15 cellular contexts compared by ENCODE assay signal in genomic region chr11:86695391-86695790, GRCh38. TPM values are rescaled to one million over a fixed set of nuclear protein-coding genes. Genes with fewer than 3 reads are reported as not detected.
DNase-seq lines count a peak whose midpoint lies in the region; ATAC-seq and TF ChIP-seq lines count a peak whose summit lies in the region.
"Had no signal": no experiment of that assay in that cellular context is flagged by ENCODE, and none has a peak within 500 bp of the region (broad histone marks: within the 10 kb centered on the region; RNA-seq: fewer than 3 reads in every experiment).

No MANE protein-coding gene starts in this region.

- CTCF ChIA-PET in CD4-positive, alpha-beta memory T cell (lab: Charles Lee; ENCODE audit: partially characterized antibody), result no interaction called here

- H3K4me1 Mint-ChIP-seq in CD4-positive, alpha-beta memory T cell, result no peaks in the 10 kb centered on the region
- H3K4me1 Mint-ChIP-seq: central memory CD8-positive, alpha-beta T cell; naive B cell had no signal

- DNase-seq in HCEC 1CT, result peak; percentile 43
- DNase-seq in body of pancreas, result no peak
- DNase-seq in glomerular visceral epithelial cell (ENCODE audit: extremely low spot score), result peak; percentile 16
- no peak for DNase-seq in GM19240 (ENCODE audit: insufficient read length, low spot score)
- no peak for DNase-seq in cerebellar cortex (ENCODE audit: low spot score)
- no peak for DNase-seq in activated naive CD4-positive, alpha-beta T cell (lab: John Stamatoyannopoulos, UW)
- DNase-seq in CD4-positive, alpha-beta memory T cell, result no peak
- DNase-seq: MM.1S; naive B cell; NCI-H187; SIG-M5; stimulated activated naive CD8-positive, alpha-beta T cell treated with anti-CD3 and anti-CD28 coated beads, Interleukin-15, Interleukin-2, amounts not matched to agents 100 U/mL and 50 U/mL, for 24 hours had no signal

- no peak overlapping the region for H3K4me3 Mint-ChIP-seq in CD4-positive, alpha-beta memory T cell
- H3K4me3 Mint-ChIP-seq: central memory CD8-positive, alpha-beta T cell; naive B cell had no signal

- intact Hi-C loops in body of pancreas (cut with DNase I), result no loop called here
- intact Hi-C loops in CD4-positive, alpha-beta memory T cell (cut with micrococcal nuclease), result no loop called here

- no peak overlapping the region for H3K27ac Mint-ChIP-seq in CD4-positive, alpha-beta memory T cell
- H3K27ac Mint-ChIP-seq: naive B cell had no signal

- H3K9me3 ChIP-seq in body of pancreas (no peaks in the 10 kb centered on the region), skeletal muscle tissue (ENCODE audit: control insufficient read depth in 3 of 3, low read length in 3 of 3) (no peaks in the 10 kb centered on the region)
- H3K9me3 ChIP-seq in CD4-positive, alpha-beta memory T cell (ENCODE audit: control insufficient read depth in 1 of 2, low read length in 2 of 2), result no peaks in the 10 kb centered on the region

- H3K9me3 Mint-ChIP-seq in CD4-positive, alpha-beta memory T cell, result peaks cover 0 to 2% (median 0%) of the 10 kb centered on the region in 8 donors
- H3K9me3 Mint-ChIP-seq: central memory CD8-positive, alpha-beta T cell; naive B cell had no signal

- H3K4me1 ChIP-seq in body of pancreas, result peaks cover 24% of the 10 kb centered on the region
- peaks cover 0 to 14% (median 3%) of the 10 kb centered on the region in 3 donors for H3K4me1 ChIP-seq in skeletal muscle tissue (ENCODE audit: control insufficient read depth in 3 of 3, insufficient read depth in 3 of 3, low read length in 3 of 3)
- no peaks in the 10 kb centered on the region for H3K4me1 ChIP-seq in CD4-positive, alpha-beta memory T cell (ENCODE audit: insufficient read depth, low read length)

- no peaks in the 10 kb centered on the region for H3K36me3 Mint-ChIP-seq in CD4-positive, alpha-beta memory T cell
- H3K36me3 Mint-ChIP-seq: naive B cell had no signal

- no peak for TF ChIP-seq POLR2A in body of pancreas (IDR thresholded peaks at IDR 0.05)

- no peak for ATAC-seq in body of pancreas
- ATAC-seq: activated CD4-positive, CD25-positive, alpha-beta regulatory T cell treated with anti-CD3 and anti-CD28 coated beads, Interleukin-2, amount 50 U/mL, for 24 hours; stimulated activated naive CD8-positive, alpha-beta T cell treated with anti-CD3 and anti-CD28 coated beads, Interleukin-15, Interleukin-2, amounts not matched to agents 100 U/mL and 50 U/mL, for 24 hours had no signal

- H3K36me3 ChIP-seq in body of pancreas (replicated peaks in 1 of 2; ENCODE audit: insufficient read depth in 1 of 2, low read depth in 2 of 2) (no peaks in the 10 kb centered on the region), skeletal muscle tissue (ENCODE audit: control insufficient read depth in 3 of 3, insufficient read depth in 3 of 3, low read length in 3 of 3) (no peaks in the 10 kb centered on the region)
- H3K36me3 ChIP-seq in CD4-positive, alpha-beta memory T cell (ENCODE audit: insufficient read depth, low read length), result no peaks in the 10 kb centered on the region

- H3K27ac ChIP-seq in body of pancreas (peak overlapping the region in 3 of 4 donors; percentile 36 to 67 (median 56)), skeletal muscle tissue (ENCODE audit: low read depth, low read length) (peak overlapping the region; percentile 19)
- H3K27ac ChIP-seq in CD4-positive, alpha-beta memory T cell (ENCODE audit: low read depth, low read length), result no peak overlapping the region

- no peak overlapping the region for H3K9ac ChIP-seq in skeletal muscle tissue (ENCODE audit: low read depth in 1 of 3, low read length in 3 of 3)

- no peak for TF ChIP-seq CTCF in body of pancreas (IDR thresholded peaks at IDR 0.05)

- H3K27me3 Mint-ChIP-seq in CD4-positive, alpha-beta memory T cell, result peaks cover 5 to 12% of the 10 kb centered on the region in 2 donors
- H3K27me3 Mint-ChIP-seq: naive B cell had no signal

- no peak overlapping the region for H3K4me3 ChIP-seq in body of pancreas
- H3K4me3 ChIP-seq in skeletal muscle tissue (ENCODE audit: low read length in 3 of 3), result no peak overlapping the region
- H3K4me3 ChIP-seq in CD4-positive, alpha-beta memory T cell (ENCODE audit: low read length in 2 of 2), result no peak overlapping the region

- POLR2A ChIA-PET in CD4-positive, alpha-beta memory T cell (lab: Charles Lee; ENCODE audit: partially characterized antibody), result no interaction called here

- H3K27me3 ChIP-seq in body of pancreas (no peaks in the 10 kb centered on the region), skeletal muscle tissue (ENCODE audit: control insufficient read depth in 3 of 3, insufficient read depth in 3 of 3, low read length in 3 of 3) (no peaks in the 10 kb centered on the region)
- no peaks in the 10 kb centered on the region for H3K27me3 ChIP-seq in CD4-positive, alpha-beta memory T cell (ENCODE audit: insufficient read depth, low read length)

RNA-seq across cellular contexts. Expression of gene ME3, which starts 23.0 kb away (rescaled TPM):
- total RNA-seq in body of pancreas (10 to 100 TPM; 20.8 to 54.7 TPM), skeletal muscle tissue (16.7 TPM)
- total RNA-seq in CD4-positive, alpha-beta memory T cell, result 1 to 10 TPM; 1.3 to 1.9 TPM
- polyA plus RNA-seq in CD4-positive, alpha-beta memory T cell, result under 1 TPM in 1 of 2 donors, not detected in 1; 0.15 TPM

Comparison
In these comparisons a context has a peak if more than half of its experiments do, and no peak if none do; other contexts are left out.
1. DNase-seq: peak in HCEC 1CT (single experiment) and glomerular visceral epithelial cell (single experiment); none in body of pancreas (0 of 4), GM19240 (single experiment), cerebellar cortex (single experiment), activated naive CD4-positive, alpha-beta T cell (0 of 4) and CD4-positive, alpha-beta memory T cell (0 of 5).